Comparison of ENCODE assay signal across 13 cellular contexts in genomic region chr2:65482971-65483370, GRCh38. TPM values are rescaled to one million over a fixed set of nuclear protein-coding genes. Genes with fewer than 3 reads are reported as not detected.
DNase-seq lines count a peak whose midpoint lies in the region; ATAC-seq and TF ChIP-seq lines count a peak whose summit lies in the region.
"Had no signal": no experiment of that assay in that cellular context is flagged by ENCODE, and none has a peak within 500 bp of the region (broad histone marks: within the 10 kb centered on the region; RNA-seq: fewer than 3 reads in every experiment).

No MANE protein-coding gene starts in this region.

- no peak overlapping the region for H3K27ac Mint-ChIP-seq in WTC11
- H3K27ac Mint-ChIP-seq: HFFc6 had no signal

- POLR2A ChIA-PET in WTC11 (lab: Charles Lee): interaction anchor here (0.7 kb wide), 1 partner anchor 106 kb away, joined by 3 read pairs; no protein-coding TSS in a partner anchor

- H3K9me3 Mint-ChIP-seq in WTC11: no peaks in the 10 kb centered on the region; the same call in 1 of the 2 replicates

- TF ChIP-seq CTCF in WTC11 (IDR thresholded peaks at IDR 0.05): no peak

- H3K27me3 Mint-ChIP-seq in WTC11 (ENCODE audit: low read depth): peaks cover 3% of the 10 kb centered on the region; the same call in 1 of the 2 replicates

- no peaks in the 10 kb centered on the region for H3K36me3 Mint-ChIP-seq in WTC11

- DNase-seq in NCI-H510A treated with DMSO at 0.1 percent for 48 hours (lab: John Stamatoyannopoulos, UW) (peak; percentile 58), NCI-H510A (lab: John Stamatoyannopoulos, UW) (no peak), DMS53 treated with DMSO at 0.1 percent for 48 hours (lab: John Stamatoyannopoulos, UW; ENCODE audit: unreplicated experiment) (peak; percentile 63), NCI-H345 (lab: John Stamatoyannopoulos, UW) (peak; percentile 72), WTC11 (ENCODE audit: low spot score) (no peak), anterior cingulate cortex (lab: John Stamatoyannopoulos, UW) (no peak)
- DNase-seq in activated CD4-positive, alpha-beta T cell treated with anti-CD3 and anti-CD28 coated beads for 1 hour: no peak
- DNase-seq in activated naive CD4-positive, alpha-beta T cell (lab: John Stamatoyannopoulos, UW): no peak
- DNase-seq: ACHN; Calu3; CD4-positive, CD25-positive, alpha-beta regulatory T cell; DMS 273 treated with DMSO at 0.1 percent for 48 hours; HFFc6 had no signal

- CTCF ChIA-PET in WTC11 (lab: Charles Lee): interaction anchor here (0.5 kb wide), 1 partner anchor 215 kb away, joined by 3 read pairs; no protein-coding TSS in a partner anchor

- no peak overlapping the region for H3K4me3 Mint-ChIP-seq in WTC11
- H3K4me3 Mint-ChIP-seq: CD4-positive, CD25-positive, alpha-beta regulatory T cell; HFFc6 had no signal

- no peak for ATAC-seq in WTC11

- H3K4me1 Mint-ChIP-seq in WTC11: peaks cover 6% of the 10 kb centered on the region
- H3K4me1 Mint-ChIP-seq: CD4-positive, CD25-positive, alpha-beta regulatory T cell had no signal

TF ChIP-seq in WTC11, 78 proteins besides CTCF, POLR2A, EP300 and RAD21:
- TF ChIP-seq ZNF138 (CRISPR knock-in tag; conservative IDR thresholded peaks at IDR 0.05) (no peak), GABPB1 (CRISPR knock-in tag; IDR thresholded peaks at IDR 0.05) (peak; percentile 39; the same call in 1 of the 2 replicates)

RNA-seq across cellular contexts. Expression of gene SPRED2, which starts 50.6 kb away (rescaled TPM):
- total RNA-seq in WTC11 (2021): 26.4 to 34.1 TPM (median 32.7 TPM) in 3 replicates

Comparison
In these comparisons a context has a peak if more than half of its experiments do, and no peak if none do; other contexts are left out.
1. DNase-seq: peak in NCI-H510A treated with DMSO at 0.1 percent for 48 hours (single experiment), DMS53 treated with DMSO at 0.1 percent for 48 hours (single experiment) and NCI-H345 (single experiment); none in NCI-H510A (single experiment), WTC11 (single experiment), activated CD4-positive, alpha-beta T cell treated with anti-CD3 and anti-CD28 coated beads for 1 hour (single experiment), anterior cingulate cortex (0 of 58) and activated naive CD4-positive, alpha-beta T cell (0 of 4).